In the genomic region with DNA sequence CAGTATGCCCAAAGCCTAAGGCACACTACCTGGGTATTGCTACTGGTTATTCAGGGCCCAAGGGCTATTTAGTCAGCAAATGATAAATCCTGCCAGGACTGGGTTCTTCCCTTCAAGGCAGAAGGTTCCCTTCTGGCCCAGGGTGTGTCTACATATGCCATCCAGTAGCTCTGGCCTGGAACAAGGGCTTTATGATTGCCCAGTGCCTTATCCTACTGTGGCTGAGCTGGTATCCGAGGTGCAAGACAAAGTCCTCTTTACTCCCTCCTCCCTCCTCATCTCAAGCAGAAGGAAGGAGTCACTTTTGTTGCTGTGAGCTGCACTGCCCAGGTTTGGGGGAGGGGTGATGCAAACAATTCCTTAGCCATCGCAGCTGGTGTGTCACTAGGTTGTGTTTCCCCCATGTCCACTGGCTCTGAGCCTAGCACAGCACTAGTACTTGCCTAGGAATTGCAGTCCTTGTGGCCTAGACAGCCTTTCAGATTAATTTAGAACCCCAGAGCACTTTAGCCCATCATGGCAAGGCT, we compare ENCODE assay signal across 18 cellular contexts.
DNase-seq lines count a peak whose midpoint lies in the region; ATAC-seq and TF ChIP-seq lines count a peak whose summit lies in the region.
"Had no signal": no experiment of that assay in that cellular context is flagged by ENCODE, and none has a peak within 500 bp of the region (broad histone marks: within the 10 kb centered on the region; RNA-seq: fewer than 3 reads in every experiment).

No MANE protein-coding gene starts in this region.

- H2AFZ ChIP-seq in GM23338 (peak overlapping the region; percentile 59; the same call in 1 of the 2 replicates), neuronal stem cell (ENCODE audit: low read length) (peak overlapping the region; percentile 59)

- no peak overlapping the region for H3K14ac ChIP-seq in neuronal stem cell (ENCODE audit: low read length)

- H3K36me3 Mint-ChIP-seq in GM23338 (ENCODE audit: low read depth): peaks cover 6% of the 10 kb centered on the region; the same call in 2 of the 3 replicates

- H3K4me1 Mint-ChIP-seq in GM23338: no peaks in the 10 kb centered on the region; the same call in 2 of the 3 replicates
- H3K4me1 Mint-ChIP-seq: CD4-positive, CD25-positive, alpha-beta regulatory T cell; CD8-positive, alpha-beta memory T cell had no signal

- H3K27me3 ChIP-seq in GM23338 (ENCODE audit: insufficient read depth) (no peaks in the 10 kb centered on the region), neuronal stem cell (ENCODE audit: control insufficient read depth in 3 of 3, insufficient read depth in 3 of 3, low read depth in 1 of 3, low read length in 3 of 3) (no peaks in the 10 kb centered on the region)
- H3K27me3 ChIP-seq: BE2C had no signal

- intact Hi-C loops in left colon (cut with DNase I, micrococcal nuclease): no loop called here

- no peak overlapping the region for H2BK15ac ChIP-seq in neuronal stem cell (ENCODE audit: low read length)

- H3K9me3 ChIP-seq in neuronal stem cell (replicated peaks in 1 of 2; ENCODE audit: control insufficient read depth in 2 of 2, insufficient read depth in 1 of 2, low read depth in 1 of 2, low read length in 2 of 2): peaks cover 0 to 2% of the 10 kb centered on the region in 2 donors
- H3K9me3 ChIP-seq: BE2C, HAP-1 had no signal

- no peaks in the 10 kb centered on the region for H3K79me1 ChIP-seq in neuronal stem cell (ENCODE audit: low read depth, low read length)

- no peak overlapping the region for H2BK5ac ChIP-seq in neuronal stem cell (ENCODE audit: low read length)

- peaks cover 21% of the 10 kb centered on the region for H3K9me3 Mint-ChIP-seq in GM23338

- H3K4me3 Mint-ChIP-seq in GM23338: no peak overlapping the region
- H3K4me3 Mint-ChIP-seq: CD4-positive, CD25-positive, alpha-beta regulatory T cell; CD8-positive, alpha-beta memory T cell had no signal

- peaks cover 6% of the 10 kb centered on the region for H3K27me3 Mint-ChIP-seq in GM23338 (ENCODE audit: insufficient read depth, low read depth, poor library complexity)

- peaks cover 7% of the 10 kb centered on the region; the same call in 1 of the 2 replicates for H3K9me2 ChIP-seq in GM23338 (ENCODE audit: insufficient read depth)

- H3K27ac ChIP-seq in GM23338 (ENCODE audit: low read depth) (no peak overlapping the region), neuronal stem cell (replicated peaks; ENCODE audit: low read length) (no peak overlapping the region)

- H4K91ac ChIP-seq in neuronal stem cell (ENCODE audit: low read depth, low read length, poor library complexity): no peak overlapping the region

- DNase-seq in GM23338 (ENCODE audit: low spot score): no peak
- peak; percentile 2 for DNase-seq in NCI-H69 (lab: John Stamatoyannopoulos, UW)
- DNase-seq in left colon: no peak
- DNase-seq in neuronal stem cell (ENCODE audit: low spot score): no peak
- no peak for DNase-seq in NCI-H345 (lab: John Stamatoyannopoulos, UW)
- DNase-seq in germinal center (ENCODE audit: low spot score): no peak
- DNase-seq in activated CD4-positive, alpha-beta T cell treated with anti-CD3 and anti-CD28 coated beads for 4 hours: no peak
- no peak for DNase-seq in COR-L47 (lab: John Stamatoyannopoulos, UW)
- DNase-seq: ACHN; BE2C; C1 segment of cervical spinal cord; CD4-positive, CD25-positive, alpha-beta regulatory T cell; CD8-positive, alpha-beta memory T cell; DMS153; DMS79; GF-D8 had no signal

- H2AK5ac ChIP-seq in neuronal stem cell (ENCODE audit: low read depth, low read length): no peak overlapping the region

- H3F3A ChIP-seq in GM23338 (replicated peaks; ENCODE audit: low read depth): no peaks in the 10 kb centered on the region

- H4K8ac ChIP-seq in neuronal stem cell (ENCODE audit: low read depth, low read length): no peak overlapping the region

- no peaks in the 10 kb centered on the region for H3K79me2 ChIP-seq in GM23338 (replicated peaks; ENCODE audit: insufficient read depth)

- no peak for TF ChIP-seq CTCF in GM23338 (conservative IDR thresholded peaks at IDR 0.05; ENCODE audit: low read depth in 2 of 2)

- H4K20me1 ChIP-seq in GM23338 (replicated peaks; ENCODE audit: insufficient read depth): no peaks in the 10 kb centered on the region

- no peak overlapping the region for H3K27ac Mint-ChIP-seq in GM23338
- H3K27ac Mint-ChIP-seq: CD4-positive, CD25-positive, alpha-beta regulatory T cell had no signal

- no peak overlapping the region for H2BK12ac ChIP-seq in neuronal stem cell (ENCODE audit: low read length)

- WGBS in neuronal stem cell (ENCODE audit: extremely low coverage in 2 of 2, insufficient read length in 2 of 2, insufficient replicate concordance in 1 of 2), 2 donors: no CpG with 5 or more reads among the region's 2 CpGs

- H3K4me3 ChIP-seq in GM23338 (no peak overlapping the region), neuronal stem cell (ENCODE audit: low read length in 2 of 2) (no peak overlapping the region)
- H3K4me3 ChIP-seq: HAP-1, K562 had no signal

- H3K9ac ChIP-seq in neuronal stem cell (ENCODE audit: low read depth, low read length, poor library complexity): no peak overlapping the region

- no peak overlapping the region for H2BK120ac ChIP-seq in neuronal stem cell (ENCODE audit: low read depth, low read length)

- H3K4ac ChIP-seq in neuronal stem cell (ENCODE audit: low read length): no peak overlapping the region

- H3K4me2 ChIP-seq in GM23338 (no peak overlapping the region), neuronal stem cell (ENCODE audit: insufficient read depth, low read length, poor library complexity, severe bottlenecking) (no peak overlapping the region)

- no peak for ATAC-seq in GM23338
- peak; percentile 67 for ATAC-seq in left colon
- ATAC-seq: K562 had no signal

- no peak overlapping the region for H3K18ac ChIP-seq in neuronal stem cell (ENCODE audit: low read length)

- no peaks in the 10 kb centered on the region for H3K36me3 ChIP-seq in GM23338 (ENCODE audit: insufficient read depth)
- peaks cover 0 to 2% of the 10 kb centered on the region in 2 donors for H3K36me3 ChIP-seq in neuronal stem cell (replicated peaks in 1 of 2; ENCODE audit: control insufficient read depth in 2 of 2, insufficient read depth in 2 of 2, low read length in 2 of 2)
- H3K36me3 ChIP-seq: BE2C, HAP-1 had no signal

- H3K4me1 ChIP-seq in GM23338 (ENCODE audit: insufficient read depth) (no peaks in the 10 kb centered on the region), neuronal stem cell (ENCODE audit: control insufficient read depth in 2 of 2, insufficient read depth in 1 of 2, low read depth in 1 of 2, low read length in 2 of 2) (no peaks in the 10 kb centered on the region)
- H3K4me1 ChIP-seq: BE2C, HAP-1 had no signal

- no peak overlapping the region for H3K23ac ChIP-seq in neuronal stem cell (ENCODE audit: low read depth, low read length, poor library complexity)

TF ChIP-seq in GM23338, 12 proteins besides CTCF, POLR2A, EP300 and RAD21 (continues in another document):
- no peak for TF ChIP-seq REST (IDR thresholded peaks at IDR 0.05; ENCODE audit: unreplicated experiment)
- TF ChIP-seq EZH2 (IDR thresholded peaks at IDR 0.05; ENCODE audit: low read depth, unreplicated experiment): no peak
- no peak for TF ChIP-seq JUNB (IDR thresholded peaks at IDR 0.05; ENCODE audit: unreplicated experiment)
- TF ChIP-seq ZNF114 (CRISPR knock-in tag; IDR thresholded peaks at IDR 0.05): no peak
- TF ChIP-seq ZNF331 (CRISPR knock-in tag; IDR thresholded peaks at IDR 0.05; ENCODE audit: low read depth): no peak
